In the genomic region with DNA sequence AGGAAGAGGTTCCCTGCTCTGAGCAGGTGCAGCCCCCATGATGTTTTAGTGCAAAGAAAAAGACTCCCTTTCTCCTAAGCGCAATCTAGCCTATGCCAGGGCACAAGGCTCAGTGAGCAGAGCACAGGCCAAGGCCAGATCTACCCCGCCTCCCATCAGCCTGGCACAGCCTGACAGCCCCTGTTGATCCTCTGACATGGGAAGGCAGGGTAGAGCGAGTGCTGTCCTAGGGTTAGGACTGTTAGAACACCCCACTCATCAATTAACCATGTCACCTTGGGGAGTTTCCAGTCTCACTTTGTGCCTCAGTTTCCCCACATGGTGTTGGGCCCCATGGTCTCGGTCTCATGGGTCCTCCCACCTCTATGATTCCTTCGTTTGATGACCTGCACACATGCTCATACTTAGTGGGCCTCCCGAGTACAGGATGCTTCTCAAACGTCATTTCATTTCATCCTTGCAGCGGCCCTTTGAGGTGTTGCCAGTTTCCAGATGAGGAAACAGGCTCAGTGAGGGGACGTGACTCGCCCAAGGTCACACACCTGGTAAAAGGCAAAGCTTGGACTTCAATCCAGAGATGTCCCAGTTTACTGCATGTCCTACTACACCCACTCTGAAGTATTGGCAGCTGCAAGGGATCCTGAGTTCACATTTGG, we compare ENCODE assay signal across 1 cellular context.
TF ChIP-seq lines count a peak whose summit lies in the region.

No MANE protein-coding gene starts in this region.

TF ChIP-seq in HepG2, 621 proteins besides CTCF, POLR2A, EP300 and RAD21 (continued from another document and continues in another):
- no peak for TF ChIP-seq SNAI1 (CRISPR knock-in tag; IDR thresholded peaks at IDR 0.05; ENCODE audit: borderline replicate concordance)
- TF ChIP-seq DNMT1 (CRISPR knock-in tag; IDR thresholded peaks at IDR 0.05), result 0 out of 2 replicates have a peak, but pooled peaks have one; percentile 35
- TF ChIP-seq ZNF720 (CRISPR knock-in tag; IDR thresholded peaks at IDR 0.05), result no peak
- TF ChIP-seq TEAD2 (CRISPR knock-in tag; IDR thresholded peaks at IDR 0.05), result no peak
- TF ChIP-seq ZNF549 (CRISPR knock-in tag; IDR thresholded peaks at IDR 0.05), result no peak
- 0 out of 2 replicates have a peak, but pooled peaks have one; percentile 20 for TF ChIP-seq CENPT (CRISPR knock-in tag; IDR thresholded peaks at IDR 0.05; ENCODE audit: low read depth)
- TF ChIP-seq ZNF569 (CRISPR knock-in tag; IDR thresholded peaks at IDR 0.05; ENCODE audit: borderline replicate concordance), result no peak
- TF ChIP-seq, protein P1, sequence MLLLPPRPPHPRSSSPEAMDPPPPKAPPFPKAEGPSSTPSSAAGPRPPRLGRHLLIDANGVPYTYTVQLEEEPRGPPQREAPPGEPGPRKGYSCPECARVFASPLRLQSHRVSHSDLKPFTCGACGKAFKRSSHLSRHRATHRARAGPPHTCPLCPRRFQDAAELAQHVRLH (CRISPR knock-in tag; IDR thresholded peaks at IDR 0.05; ENCODE audit: borderline replicate concordance, low read depth), result no peak
- no peak for TF ChIP-seq RORA (CRISPR knock-in tag; IDR thresholded peaks at IDR 0.05)
- TF ChIP-seq NFKB2 (CRISPR knock-in tag; IDR thresholded peaks at IDR 0.05; ENCODE audit: borderline replicate concordance), result no peak
- TF ChIP-seq ZNF891 (CRISPR knock-in tag; IDR thresholded peaks at IDR 0.05), result no peak
- TF ChIP-seq ZNF326 (CRISPR knock-in tag; IDR thresholded peaks at IDR 0.05; ENCODE audit: borderline replicate concordance), result no peak
- TF ChIP-seq, protein P2, sequence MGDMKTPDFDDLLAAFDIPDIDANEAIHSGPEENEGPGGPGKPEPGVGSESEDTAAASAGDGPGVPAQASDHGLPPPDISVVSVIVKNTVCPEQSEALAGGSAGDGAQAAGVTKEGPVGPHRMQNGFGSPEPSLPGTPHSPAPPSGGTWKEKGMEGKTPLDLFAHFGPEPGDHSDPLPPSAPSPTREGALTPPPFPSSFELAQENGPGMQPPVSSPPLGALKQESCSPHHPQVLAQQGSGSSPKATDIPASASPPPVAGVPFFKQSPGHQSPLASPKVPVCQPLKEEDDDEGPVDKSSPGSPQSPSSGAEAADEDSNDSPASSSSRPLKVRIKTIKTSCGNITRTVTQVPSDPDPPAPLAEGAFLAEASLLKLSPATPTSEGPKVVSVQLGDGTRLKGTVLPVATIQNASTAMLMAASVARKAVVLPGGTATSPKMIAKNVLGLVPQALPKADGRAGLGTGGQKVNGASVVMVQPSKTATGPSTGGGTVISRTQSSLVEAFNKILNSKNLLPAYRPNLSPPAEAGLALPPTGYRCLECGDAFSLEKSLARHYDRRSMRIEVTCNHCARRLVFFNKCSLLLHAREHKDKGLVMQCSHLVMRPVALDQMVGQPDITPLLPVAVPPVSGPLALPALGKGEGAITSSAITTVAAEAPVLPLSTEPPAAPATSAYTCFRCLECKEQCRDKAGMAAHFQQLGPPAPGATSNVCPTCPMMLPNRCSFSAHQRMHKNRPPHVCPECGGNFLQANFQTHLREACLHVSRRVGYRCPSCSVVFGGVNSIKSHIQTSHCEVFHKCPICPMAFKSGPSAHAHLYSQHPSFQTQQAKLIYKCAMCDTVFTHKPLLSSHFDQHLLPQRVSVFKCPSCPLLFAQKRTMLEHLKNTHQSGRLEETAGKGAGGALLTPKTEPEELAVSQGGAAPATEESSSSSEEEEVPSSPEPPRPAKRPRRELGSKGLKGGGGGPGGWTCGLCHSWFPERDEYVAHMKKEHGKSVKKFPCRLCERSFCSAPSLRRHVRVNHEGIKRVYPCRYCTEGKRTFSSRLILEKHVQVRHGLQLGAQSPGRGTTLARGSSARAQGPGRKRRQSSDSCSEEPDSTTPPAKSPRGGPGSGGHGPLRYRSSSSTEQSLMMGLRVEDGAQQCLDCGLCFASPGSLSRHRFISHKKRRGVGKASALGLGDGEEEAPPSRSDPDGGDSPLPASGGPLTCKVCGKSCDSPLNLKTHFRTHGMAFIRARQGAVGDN (CRISPR knock-in tag; IDR thresholded peaks at IDR 0.05), result peak; percentile 74
- peak; percentile 35; the same call in 1 of the 2 replicates for TF ChIP-seq CEBPG (CRISPR knock-in tag; IDR thresholded peaks at IDR 0.05)
- TF ChIP-seq, protein P3, sequence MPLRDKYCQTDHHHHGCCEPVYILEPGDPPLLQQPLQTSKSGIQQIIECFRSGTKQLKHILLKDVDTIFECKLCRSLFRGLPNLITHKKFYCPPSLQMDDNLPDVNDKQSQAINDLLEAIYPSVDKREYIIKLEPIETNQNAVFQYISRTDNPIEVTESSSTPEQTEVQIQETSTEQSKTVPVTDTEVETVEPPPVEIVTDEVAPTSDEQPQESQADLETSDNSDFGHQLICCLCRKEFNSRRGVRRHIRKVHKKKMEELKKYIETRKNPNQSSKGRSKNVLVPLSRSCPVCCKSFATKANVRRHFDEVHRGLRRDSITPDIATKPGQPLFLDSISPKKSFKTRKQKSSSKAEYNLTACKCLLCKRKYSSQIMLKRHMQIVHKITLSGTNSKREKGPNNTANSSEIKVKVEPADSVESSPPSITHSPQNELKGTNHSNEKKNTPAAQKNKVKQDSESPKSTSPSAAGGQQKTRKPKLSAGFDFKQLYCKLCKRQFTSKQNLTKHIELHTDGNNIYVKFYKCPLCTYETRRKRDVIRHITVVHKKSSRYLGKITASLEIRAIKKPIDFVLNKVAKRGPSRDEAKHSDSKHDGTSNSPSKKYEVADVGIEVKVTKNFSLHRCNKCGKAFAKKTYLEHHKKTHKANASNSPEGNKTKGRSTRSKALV (CRISPR knock-in tag; IDR thresholded peaks at IDR 0.05), result no peak
- TF ChIP-seq XRCC5 (optimal IDR thresholded peaks at IDR 0.05; ENCODE audit: low read length), result no peak
- peak; percentile 37; the same call in 1 of the 2 replicates for TF ChIP-seq ZSCAN25 (CRISPR knock-in tag; IDR thresholded peaks at IDR 0.05)
- no peak for TF ChIP-seq ZNF615 (CRISPR knock-in tag; IDR thresholded peaks at IDR 0.05; ENCODE audit: borderline replicate concordance)
- TF ChIP-seq HDAC1 (CRISPR knock-in tag; IDR thresholded peaks at IDR 0.05), result peak; percentile 59; the same call in 1 of the 2 replicates
- TF ChIP-seq MED1 (CRISPR knock-in tag; IDR thresholded peaks at IDR 0.05), result peak; percentile 97
- TF ChIP-seq SSRP1 (CRISPR knock-in tag; IDR thresholded peaks at IDR 0.05), result no peak
- no peak for TF ChIP-seq ZNF775 (CRISPR knock-in tag; IDR thresholded peaks at IDR 0.05; ENCODE audit: borderline replicate concordance)
- TF ChIP-seq HMGA1 (CRISPR knock-in tag; conservative IDR thresholded peaks at IDR 0.05), result no peak
- peak; percentile 88 for TF ChIP-seq ESRRA (CRISPR knock-in tag; IDR thresholded peaks at IDR 0.05; ENCODE audit: low read depth)
- TF ChIP-seq, protein P4, sequence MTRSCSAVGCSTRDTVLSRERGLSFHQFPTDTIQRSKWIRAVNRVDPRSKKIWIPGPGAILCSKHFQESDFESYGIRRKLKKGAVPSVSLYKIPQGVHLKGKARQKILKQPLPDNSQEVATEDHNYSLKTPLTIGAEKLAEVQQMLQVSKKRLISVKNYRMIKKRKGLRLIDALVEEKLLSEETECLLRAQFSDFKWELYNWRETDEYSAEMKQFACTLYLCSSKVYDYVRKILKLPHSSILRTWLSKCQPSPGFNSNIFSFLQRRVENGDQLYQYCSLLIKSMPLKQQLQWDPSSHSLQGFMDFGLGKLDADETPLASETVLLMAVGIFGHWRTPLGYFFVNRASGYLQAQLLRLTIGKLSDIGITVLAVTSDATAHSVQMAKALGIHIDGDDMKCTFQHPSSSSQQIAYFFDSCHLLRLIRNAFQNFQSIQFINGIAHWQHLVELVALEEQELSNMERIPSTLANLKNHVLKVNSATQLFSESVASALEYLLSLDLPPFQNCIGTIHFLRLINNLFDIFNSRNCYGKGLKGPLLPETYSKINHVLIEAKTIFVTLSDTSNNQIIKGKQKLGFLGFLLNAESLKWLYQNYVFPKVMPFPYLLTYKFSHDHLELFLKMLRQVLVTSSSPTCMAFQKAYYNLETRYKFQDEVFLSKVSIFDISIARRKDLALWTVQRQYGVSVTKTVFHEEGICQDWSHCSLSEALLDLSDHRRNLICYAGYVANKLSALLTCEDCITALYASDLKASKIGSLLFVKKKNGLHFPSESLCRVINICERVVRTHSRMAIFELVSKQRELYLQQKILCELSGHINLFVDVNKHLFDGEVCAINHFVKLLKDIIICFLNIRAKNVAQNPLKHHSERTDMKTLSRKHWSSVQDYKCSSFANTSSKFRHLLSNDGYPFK (CRISPR knock-in tag; IDR thresholded peaks at IDR 0.05; ENCODE audit: borderline replicate concordance), result no peak
- TF ChIP-seq SRY (CRISPR knock-in tag; IDR thresholded peaks at IDR 0.05), result no peak
- TF ChIP-seq ZNF230 (CRISPR knock-in tag; IDR thresholded peaks at IDR 0.05), result 0 out of 2 replicates have a peak, but pooled peaks have one; percentile 9
- peak; percentile 85 for TF ChIP-seq TCF7 (IDR thresholded peaks at IDR 0.05; ENCODE audit: low read depth)
- no peak for TF ChIP-seq MED8 (CRISPR knock-in tag; IDR thresholded peaks at IDR 0.05; ENCODE audit: insufficient replicate concordance)
- TF ChIP-seq, protein P5, sequence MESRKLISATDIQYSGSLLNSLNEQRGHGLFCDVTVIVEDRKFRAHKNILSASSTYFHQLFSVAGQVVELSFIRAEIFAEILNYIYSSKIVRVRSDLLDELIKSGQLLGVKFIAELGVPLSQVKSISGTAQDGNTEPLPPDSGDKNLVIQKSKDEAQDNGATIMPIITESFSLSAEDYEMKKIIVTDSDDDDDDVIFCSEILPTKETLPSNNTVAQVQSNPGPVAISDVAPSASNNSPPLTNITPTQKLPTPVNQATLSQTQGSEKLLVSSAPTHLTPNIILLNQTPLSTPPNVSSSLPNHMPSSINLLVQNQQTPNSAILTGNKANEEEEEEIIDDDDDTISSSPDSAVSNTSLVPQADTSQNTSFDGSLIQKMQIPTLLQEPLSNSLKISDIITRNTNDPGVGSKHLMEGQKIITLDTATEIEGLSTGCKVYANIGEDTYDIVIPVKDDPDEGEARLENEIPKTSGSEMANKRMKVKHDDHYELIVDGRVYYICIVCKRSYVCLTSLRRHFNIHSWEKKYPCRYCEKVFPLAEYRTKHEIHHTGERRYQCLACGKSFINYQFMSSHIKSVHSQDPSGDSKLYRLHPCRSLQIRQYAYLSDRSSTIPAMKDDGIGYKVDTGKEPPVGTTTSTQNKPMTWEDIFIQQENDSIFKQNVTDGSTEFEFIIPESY (CRISPR knock-in tag; IDR thresholded peaks at IDR 0.05), result peak; percentile 49; the same call in 1 of the 2 replicates
- TF ChIP-seq, protein P6, sequence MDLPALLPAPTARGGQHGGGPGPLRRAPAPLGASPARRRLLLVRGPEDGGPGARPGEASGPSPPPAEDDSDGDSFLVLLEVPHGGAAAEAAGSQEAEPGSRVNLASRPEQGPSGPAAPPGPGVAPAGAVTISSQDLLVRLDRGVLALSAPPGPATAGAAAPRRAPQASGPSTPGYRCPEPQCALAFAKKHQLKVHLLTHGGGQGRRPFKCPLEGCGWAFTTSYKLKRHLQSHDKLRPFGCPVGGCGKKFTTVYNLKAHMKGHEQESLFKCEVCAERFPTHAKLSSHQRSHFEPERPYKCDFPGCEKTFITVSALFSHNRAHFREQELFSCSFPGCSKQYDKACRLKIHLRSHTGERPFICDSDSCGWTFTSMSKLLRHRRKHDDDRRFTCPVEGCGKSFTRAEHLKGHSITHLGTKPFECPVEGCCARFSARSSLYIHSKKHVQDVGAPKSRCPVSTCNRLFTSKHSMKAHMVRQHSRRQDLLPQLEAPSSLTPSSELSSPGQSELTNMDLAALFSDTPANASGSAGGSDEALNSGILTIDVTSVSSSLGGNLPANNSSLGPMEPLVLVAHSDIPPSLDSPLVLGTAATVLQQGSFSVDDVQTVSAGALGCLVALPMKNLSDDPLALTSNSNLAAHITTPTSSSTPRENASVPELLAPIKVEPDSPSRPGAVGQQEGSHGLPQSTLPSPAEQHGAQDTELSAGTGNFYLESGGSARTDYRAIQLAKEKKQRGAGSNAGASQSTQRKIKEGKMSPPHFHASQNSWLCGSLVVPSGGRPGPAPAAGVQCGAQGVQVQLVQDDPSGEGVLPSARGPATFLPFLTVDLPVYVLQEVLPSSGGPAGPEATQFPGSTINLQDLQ (CRISPR knock-in tag; IDR thresholded peaks at IDR 0.05), result no peak
- TF ChIP-seq MED13 (CRISPR knock-in tag; IDR thresholded peaks at IDR 0.05), result no peak
- TF ChIP-seq, protein P7, sequence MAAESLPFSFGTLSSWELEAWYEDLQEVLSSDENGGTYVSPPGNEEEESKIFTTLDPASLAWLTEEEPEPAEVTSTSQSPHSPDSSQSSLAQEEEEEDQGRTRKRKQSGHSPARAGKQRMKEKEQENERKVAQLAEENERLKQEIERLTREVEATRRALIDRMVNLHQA (CRISPR knock-in tag; IDR thresholded peaks at IDR 0.05), result no peak
- TF ChIP-seq RXRB (CRISPR knock-in tag; IDR thresholded peaks at IDR 0.05; ENCODE audit: borderline replicate concordance), result 0 out of 2 replicates have a peak, but pooled peaks have one; percentile 56
- TF ChIP-seq ZMAT3 (CRISPR knock-in tag; conservative IDR thresholded peaks at IDR 0.05), result 0 out of 2 replicates have a peak, but pooled peaks have one; percentile 55
- no peak for TF ChIP-seq CENPX (CRISPR knock-in tag; IDR thresholded peaks at IDR 0.05)
- TF ChIP-seq HOXD1 (CRISPR knock-in tag; IDR thresholded peaks at IDR 0.05), result no peak
- TF ChIP-seq, protein P8, sequence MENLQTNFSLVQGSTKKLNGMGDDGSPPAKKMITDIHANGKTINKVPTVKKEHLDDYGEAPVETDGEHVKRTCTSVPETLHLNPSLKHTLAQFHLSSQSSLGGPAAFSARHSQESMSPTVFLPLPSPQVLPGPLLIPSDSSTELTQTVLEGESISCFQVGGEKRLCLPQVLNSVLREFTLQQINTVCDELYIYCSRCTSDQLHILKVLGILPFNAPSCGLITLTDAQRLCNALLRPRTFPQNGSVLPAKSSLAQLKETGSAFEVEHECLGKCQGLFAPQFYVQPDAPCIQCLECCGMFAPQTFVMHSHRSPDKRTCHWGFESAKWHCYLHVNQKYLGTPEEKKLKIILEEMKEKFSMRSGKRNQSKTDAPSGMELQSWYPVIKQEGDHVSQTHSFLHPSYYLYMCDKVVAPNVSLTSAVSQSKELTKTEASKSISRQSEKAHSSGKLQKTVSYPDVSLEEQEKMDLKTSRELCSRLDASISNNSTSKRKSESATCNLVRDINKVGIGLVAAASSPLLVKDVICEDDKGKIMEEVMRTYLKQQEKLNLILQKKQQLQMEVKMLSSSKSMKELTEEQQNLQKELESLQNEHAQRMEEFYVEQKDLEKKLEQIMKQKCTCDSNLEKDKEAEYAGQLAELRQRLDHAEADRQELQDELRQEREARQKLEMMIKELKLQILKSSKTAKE (CRISPR knock-in tag; IDR thresholded peaks at IDR 0.05; ENCODE audit: borderline replicate concordance), result peak; percentile 44; the same call in 1 of the 2 replicates
- TF ChIP-seq, protein P9, sequence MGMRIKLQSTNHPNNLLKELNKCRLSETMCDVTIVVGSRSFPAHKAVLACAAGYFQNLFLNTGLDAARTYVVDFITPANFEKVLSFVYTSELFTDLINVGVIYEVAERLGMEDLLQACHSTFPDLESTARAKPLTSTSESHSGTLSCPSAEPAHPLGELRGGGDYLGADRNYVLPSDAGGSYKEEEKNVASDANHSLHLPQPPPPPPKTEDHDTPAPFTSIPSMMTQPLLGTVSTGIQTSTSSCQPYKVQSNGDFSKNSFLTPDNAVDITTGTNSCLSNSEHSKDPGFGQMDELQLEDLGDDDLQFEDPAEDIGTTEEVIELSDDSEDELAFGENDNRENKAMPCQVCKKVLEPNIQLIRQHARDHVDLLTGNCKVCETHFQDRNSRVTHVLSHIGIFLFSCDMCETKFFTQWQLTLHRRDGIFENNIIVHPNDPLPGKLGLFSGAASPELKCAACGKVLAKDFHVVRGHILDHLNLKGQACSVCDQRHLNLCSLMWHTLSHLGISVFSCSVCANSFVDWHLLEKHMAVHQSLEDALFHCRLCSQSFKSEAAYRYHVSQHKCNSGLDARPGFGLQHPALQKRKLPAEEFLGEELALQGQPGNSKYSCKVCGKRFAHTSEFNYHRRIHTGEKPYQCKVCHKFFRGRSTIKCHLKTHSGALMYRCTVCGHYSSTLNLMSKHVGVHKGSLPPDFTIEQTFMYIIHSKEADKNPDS (CRISPR knock-in tag; IDR thresholded peaks at IDR 0.05), result peak; percentile 90
- TF ChIP-seq HES4 (CRISPR knock-in tag; IDR thresholded peaks at IDR 0.05; ENCODE audit: borderline replicate concordance), result no peak
